ENCODE assay signal across 7 cellular contexts in genomic region chr1:248436303-248436702, GRCh38.
ATAC-seq lines count a peak whose summit lies in the region.

No MANE protein-coding gene starts in this region.

- ATAC-seq in GM18520 (IDR thresholded peaks at IDR 0.05; ENCODE audit: unreplicated experiment) (peak; percentile 35), GM19035 (IDR thresholded peaks at IDR 0.05; ENCODE audit: unreplicated experiment) (peak; percentile 45), GM19468 (IDR thresholded peaks at IDR 0.05; ENCODE audit: extremely low read depth, unreplicated experiment) (peak; percentile 30), GM21529 (IDR thresholded peaks at IDR 0.05; ENCODE audit: unreplicated experiment) (peak; percentile 57), HG02678 (IDR thresholded peaks at IDR 0.05; ENCODE audit: unreplicated experiment) (peak; percentile 53), HG03108 (IDR thresholded peaks at IDR 0.05; ENCODE audit: unreplicated experiment) (peak; percentile 60), HG03469 (IDR thresholded peaks at IDR 0.05; ENCODE audit: unreplicated experiment) (peak; percentile 38)

Comparison
In these comparisons a context has a peak if more than half of its experiments do, and no peak if none do; other contexts are left out.
1. Peak in every context shown above with its lines: ATAC-seq.